Comparison of ENCODE assay signal across 1 cellular context in genomic region chr9:114178756-114179450, GRCh38.
TF ChIP-seq lines count a peak whose summit lies in the region.

No MANE protein-coding gene starts in this region.

TF ChIP-seq in IMR-90, 13 proteins besides CTCF, POLR2A, EP300 and RAD21 (continued from another document):
- TF ChIP-seq USF2 (IDR thresholded peaks at IDR 0.05; ENCODE audit: low read depth, low read length): no peak
- no peak for TF ChIP-seq ELK1 (IDR thresholded peaks at IDR 0.05; ENCODE audit: borderline replicate concordance, low read depth, low read length)
- no peak for TF ChIP-seq RFX5 (IDR thresholded peaks at IDR 0.05; ENCODE audit: low read depth, low read length)
- TF ChIP-seq CHD1 (IDR thresholded peaks at IDR 0.05; ENCODE audit: low read depth, low read length): no peak
- no peak for TF ChIP-seq MXI1 (IDR thresholded peaks at IDR 0.05; ENCODE audit: borderline replicate concordance, low read depth, low read length)
- no peak for TF ChIP-seq BHLHE40 (IDR thresholded peaks at IDR 0.05; ENCODE audit: low read depth, low read length)
- no peak for TF ChIP-seq CEBPB (IDR thresholded peaks at IDR 0.05; ENCODE audit: low read depth, low read length)
- TF ChIP-seq NFE2L2 (IDR thresholded peaks at IDR 0.05; ENCODE audit: low read depth, low read length): no peak
- no peak for TF ChIP-seq SMC3 (IDR thresholded peaks at IDR 0.05; ENCODE audit: low read depth, low read length)
- TF ChIP-seq MAZ (IDR thresholded peaks at IDR 0.05; ENCODE audit: borderline replicate concordance, low read depth, low read length): no peak
TF ChIP-seq in IMR-90: peak in this region for 0.
